Comparison of ENCODE assay signal across 9 cellular contexts in genomic region chr11:73350908-73351636, GRCh38. TPM values are rescaled to one million over a fixed set of nuclear protein-coding genes. Genes with fewer than 3 reads are reported as not detected.
A peak's percentile ranks its signal among the peaks of the same experiment; 100 is the strongest.
DNase-seq lines count a peak whose midpoint lies in the region; ATAC-seq, FAIRE-seq and TF ChIP-seq lines count a peak whose summit lies in the region.
"Had no signal": no experiment of that assay in that cellular context is flagged by ENCODE, and none has a peak within 500 bp of the region (broad histone marks: within the 10 kb centered on the region; RNA-seq: fewer than 3 reads in every experiment).

No MANE protein-coding gene starts in this region.

- H3K9ac ChIP-seq in Karpas-422 (ENCODE audit: low read length): no peak overlapping the region

- ATAC-seq in pancreas (peak; percentile 57 to 93 (median 86)), aorta (ENCODE audit: low FRiP score) (peak; percentile 81), GM21786 (IDR thresholded peaks at IDR 0.05; ENCODE audit: unreplicated experiment) (no peak)

- peak; percentile 97 for TF ChIP-seq CTCF in foreskin fibroblast (IDR thresholded peaks at IDR 0.05; ENCODE audit: low read depth, low read length)
- peak; percentile 91 to 98 (median 92) for TF ChIP-seq CTCF in pancreas (IDR thresholded peaks at IDR 0.05)

- H3K9me3 Mint-ChIP-seq in activated T-helper 1 cell treated with anti-CD3 and anti-CD28 coated beads, Interleukin-12 subunit alpha, Interleukin-12 subunit beta, Interleukin-2, Interleukin-4 antibody, amounts not matched to agents 30 ng/mL and 10 ng/mL and 1 ng/mL, durations not matched to agents 14 hours and 24 hours and 36 hours: no peaks in the 10 kb centered on the region
- H3K9me3 Mint-ChIP-seq: T-helper 1 cell treated with Interleukin-12 subunit alpha and Interleukin-12 subunit beta and Interleukin-4 antibody, amounts not matched to agents 30 μg/mL and 1 μg/mL, for 36 hours had no signal

- H3K27ac ChIP-seq in Karpas-422 (ENCODE audit: low read length): no peak overlapping the region
- no peak overlapping the region for H3K27ac ChIP-seq in pancreas
- H3K27ac ChIP-seq in aorta (ENCODE audit: low read depth in 1 of 2, low read length in 2 of 2): no peak overlapping the region

- H3K27me3 Mint-ChIP-seq in activated T-helper 1 cell treated with anti-CD3 and anti-CD28 coated beads, Interleukin-12 subunit alpha, Interleukin-12 subunit beta, Interleukin-2, Interleukin-4 antibody, amounts not matched to agents 30 ng/mL and 10 ng/mL and 1 ng/mL, durations not matched to agents 14 hours and 24 hours and 36 hours (ENCODE audit: insufficient read depth): peaks cover 8% of the 10 kb centered on the region

- H4K20me1 ChIP-seq in Karpas-422 (ENCODE audit: insufficient read depth, low read depth, low read length): 0 out of 2 replicates have a peak, but pooled peaks cover 5% of the 10 kb centered on the region

- H3K36me3 Mint-ChIP-seq in activated T-helper 1 cell treated with anti-CD3 and anti-CD28 coated beads, Interleukin-12 subunit alpha, Interleukin-12 subunit beta, Interleukin-2, Interleukin-4 antibody, amounts not matched to agents 30 ng/mL and 10 ng/mL and 1 ng/mL, durations not matched to agents 14 hours and 24 hours and 36 hours (ENCODE audit: low read depth): no peaks in the 10 kb centered on the region

- H3K9me2 ChIP-seq in Karpas-422 (replicated peaks; ENCODE audit: insufficient read depth, low read length): no peaks in the 10 kb centered on the region

- H3K36me3 ChIP-seq in Karpas-422 (ENCODE audit: insufficient read depth, low read length) (no peaks in the 10 kb centered on the region), pancreas (no peaks in the 10 kb centered on the region), aorta (ENCODE audit: control insufficient read depth in 1 of 2, insufficient read depth in 2 of 2, low read length in 1 of 2) (peaks cover 0 to 11% of the 10 kb centered on the region in 2 donors)

- no peak overlapping the region for H3K4me3 Mint-ChIP-seq in activated T-helper 1 cell treated with anti-CD3 and anti-CD28 coated beads, Interleukin-12 subunit alpha, Interleukin-12 subunit beta, Interleukin-2, Interleukin-4 antibody, amounts not matched to agents 30 ng/mL and 10 ng/mL and 1 ng/mL, durations not matched to agents 14 hours and 24 hours and 36 hours
- H3K4me3 Mint-ChIP-seq: T-helper 1 cell treated with Interleukin-12 subunit alpha and Interleukin-12 subunit beta and Interleukin-4 antibody, amounts not matched to agents 30 μg/mL and 1 μg/mL, for 36 hours had no signal

- H2AFZ ChIP-seq in Karpas-422 (ENCODE audit: low read length): no peak overlapping the region

- 16 to 19% methylated on average over 16 of the region's 16 CpGs for WGBS in pancreas, 2 donors
- WGBS in aorta, 2 donors: 17 to 18% methylated on average over 16 of the region's 16 CpGs

- H3K79me2 ChIP-seq in Karpas-422 (ENCODE audit: low read length): no peaks in the 10 kb centered on the region

- DNase-seq in DMS53 (lab: John Stamatoyannopoulos, UW) (peak; percentile 93), Karpas-422 (peak; percentile 85), RKO (ENCODE audit: low spot score) (peak; percentile 69), foreskin fibroblast (peak; percentile 63 to 90), pancreas (peak in 2 of 6 donors; percentile 30 to 65), aorta (no peak)
- DNase-seq in activated T-helper 1 cell treated with anti-CD3 and anti-CD28 coated beads, Interleukin-12 subunit alpha, Interleukin-12 subunit beta, Interleukin-2, Interleukin-4 antibody, amounts not matched to agents 30 ng/mL and 10 ng/mL and 1 ng/mL, durations not matched to agents 14 hours and 24 hours and 36 hours (ENCODE audit: low spot score): peak; percentile 46

- H3K9me3 ChIP-seq in Karpas-422 (ENCODE audit: low read length) (no peaks in the 10 kb centered on the region), pancreas (no peaks in the 10 kb centered on the region), aorta (ENCODE audit: control insufficient read depth, low read length) (no peaks in the 10 kb centered on the region)

- H3K27me3 ChIP-seq in Karpas-422 (ENCODE audit: low read length): no peaks in the 10 kb centered on the region
- no peaks in the 10 kb centered on the region for H3K27me3 ChIP-seq in pancreas
- H3K27me3 ChIP-seq in aorta (ENCODE audit: control insufficient read depth in 1 of 2, insufficient read depth in 2 of 2, low read length in 1 of 2): no peaks in the 10 kb centered on the region

- no peak overlapping the region for H3K4me2 ChIP-seq in Karpas-422 (ENCODE audit: low read depth, low read length, poor library complexity, severe bottlenecking)

- H3K4me1 ChIP-seq in Karpas-422 (ENCODE audit: low read length): no peaks in the 10 kb centered on the region
- peaks cover 0 to 3% (median 0%) of the 10 kb centered on the region in 3 donors for H3K4me1 ChIP-seq in pancreas
- H3K4me1 ChIP-seq in aorta (ENCODE audit: control insufficient read depth in 1 of 2, insufficient read depth in 2 of 2, low read length in 2 of 2): no peaks in the 10 kb centered on the region

- peaks cover 23% of the 10 kb centered on the region for H3K4me1 Mint-ChIP-seq in activated T-helper 1 cell treated with anti-CD3 and anti-CD28 coated beads, Interleukin-12 subunit alpha, Interleukin-12 subunit beta, Interleukin-2, Interleukin-4 antibody, amounts not matched to agents 30 ng/mL and 10 ng/mL and 1 ng/mL, durations not matched to agents 14 hours and 24 hours and 36 hours (ENCODE audit: low read depth)

- intact Hi-C loops in activated T-helper 1 cell treated with anti-CD3 and anti-CD28 coated beads, Interleukin-12 subunit alpha, Interleukin-12 subunit beta, Interleukin-2, Interleukin-4 antibody, amounts not matched to agents 30 ng/mL and 10 ng/mL and 1 ng/mL, durations not matched to agents 14 hours and 24 hours and 36 hours (cut with micrococcal nuclease): loop anchor here (1.0 kb wide), 4 partner anchors 25 to 310 kb away; partner anchors contain the start of genes ARHGEF17 and RELT
- intact Hi-C loops in pancreas (cut with DNase I) (no loop called here), aorta (cut with DNase I) (loop anchor here (5.0 kb wide), 1 partner anchor 41 kb away; no protein-coding TSS in a partner anchor)

- no peak overlapping the region for H3K27ac Mint-ChIP-seq in activated T-helper 1 cell treated with anti-CD3 and anti-CD28 coated beads, Interleukin-12 subunit alpha, Interleukin-12 subunit beta, Interleukin-2, Interleukin-4 antibody, amounts not matched to agents 30 ng/mL and 10 ng/mL and 1 ng/mL, durations not matched to agents 14 hours and 24 hours and 36 hours
- H3K27ac Mint-ChIP-seq: T-helper 1 cell treated with Interleukin-12 subunit alpha and Interleukin-12 subunit beta and Interleukin-4 antibody, amounts not matched to agents 30 μg/mL and 1 μg/mL, for 36 hours had no signal

- no peak overlapping the region for H3K4me3 ChIP-seq in Karpas-422 (ENCODE audit: low read length)
- H3K4me3 ChIP-seq in foreskin fibroblast (ENCODE audit: low read depth in 1 of 2, low read length in 2 of 2): no peak overlapping the region
- H3K4me3 ChIP-seq in pancreas: no peak overlapping the region
- no peak overlapping the region for H3K4me3 ChIP-seq in aorta (ENCODE audit: low read length in 2 of 2)

- FAIRE-seq in pancreas (lab: Jason Lieb, UNC): no peak

RNA-seq across cellular contexts. Expression of gene RELT, which starts 25.1 kb away (rescaled TPM):
- total RNA-seq in Karpas-422 (2014; rRNA removed; shearing (Covaris generic); ENCODE audit: low replicate concordance): 21.7 and 54.2 TPM in 2 replicates
- total RNA-seq in activated T-helper 1 cell treated with anti-CD3 and anti-CD28 coated beads, Interleukin-12 subunit alpha, Interleukin-12 subunit beta, Interleukin-2, Interleukin-4 antibody, amounts not matched to agents 30 ng/mL and 10 ng/mL and 1 ng/mL, durations not matched to agents 14 hours and 24 hours and 36 hours: 34.6 and 37.6 TPM in 2 replicates
- total RNA-seq in pancreas (1 to 10 TPM in 2 of 6 donors, under 1 TPM in 4; 0.23 to 4.7 (median 0.75) TPM), aorta (10 to 100 TPM; 11.5 to 13.2 TPM)
- polyA plus RNA-seq in pancreas (under 1 TPM; 0.59 to 0.91 TPM), aorta (1 to 10 TPM; 1.1 to 1.3 TPM)

RNA-seq across cellular contexts. Expression of gene ARHGEF17, which starts 43.0 kb away (rescaled TPM):
- 0.11 TPM in 1 of 2 replicates, not detected in the other for total RNA-seq in Karpas-422 (2014; rRNA removed; shearing (Covaris generic); ENCODE audit: low replicate concordance)
- total RNA-seq in activated T-helper 1 cell treated with anti-CD3 and anti-CD28 coated beads, Interleukin-12 subunit alpha, Interleukin-12 subunit beta, Interleukin-2, Interleukin-4 antibody, amounts not matched to agents 30 ng/mL and 10 ng/mL and 1 ng/mL, durations not matched to agents 14 hours and 24 hours and 36 hours: 0.05 TPM in 1 of 2 replicates, not detected in the other
- total RNA-seq in pancreas (10 to 100 TPM in 2 of 6 donors, 1 to 10 TPM in 4; 7.0 to 21.1 (median 9.8) TPM), aorta (100 to 1,000 TPM; 159 to 201 TPM)
- polyA plus RNA-seq in pancreas (10 to 100 TPM; 21.8 to 24.0 TPM), aorta (100 to 1,000 TPM in 1 of 2 donors, 10 to 100 TPM in 1; 20.5 to 182 TPM)

Comparison
In these comparisons a context has a peak if more than half of its experiments do, and no peak if none do; other contexts are left out.
1. DNase-seq: peak in DMS53 (single experiment), Karpas-422 (single experiment), RKO (single experiment), activated T-helper 1 cell treated with anti-CD3 and anti-CD28 coated beads, Interleukin-12 subunit alpha, Interleukin-12 subunit beta, Interleukin-2, Interleukin-4 antibody, amounts not matched to agents 30 ng/mL and 10 ng/mL and 1 ng/mL, durations not matched to agents 14 hours and 24 hours and 36 hours (single experiment) and foreskin fibroblast (2 of 2); none in aorta (0 of 2).
2. intact Hi-C loops: an anchor here in activated T-helper 1 cell treated with anti-CD3 and anti-CD28 coated beads, Interleukin-12 subunit alpha, Interleukin-12 subunit beta, Interleukin-2, Interleukin-4 antibody, amounts not matched to agents 30 ng/mL and 10 ng/mL and 1 ng/mL, durations not matched to agents 14 hours and 24 hours and 36 hours (1.0 kb wide) and aorta (5.0 kb wide); none called in pancreas.